ENCODE assay signal across 1 cellular context in genomic region chr1:171441278-171441677, GRCh38.
TF ChIP-seq lines count a peak whose summit lies in the region.

No MANE protein-coding gene starts in this region.

TF ChIP-seq in K562, 482 proteins besides CTCF, POLR2A, EP300 and RAD21 (continued from another document):
- TF ChIP-seq, protein P1, sequence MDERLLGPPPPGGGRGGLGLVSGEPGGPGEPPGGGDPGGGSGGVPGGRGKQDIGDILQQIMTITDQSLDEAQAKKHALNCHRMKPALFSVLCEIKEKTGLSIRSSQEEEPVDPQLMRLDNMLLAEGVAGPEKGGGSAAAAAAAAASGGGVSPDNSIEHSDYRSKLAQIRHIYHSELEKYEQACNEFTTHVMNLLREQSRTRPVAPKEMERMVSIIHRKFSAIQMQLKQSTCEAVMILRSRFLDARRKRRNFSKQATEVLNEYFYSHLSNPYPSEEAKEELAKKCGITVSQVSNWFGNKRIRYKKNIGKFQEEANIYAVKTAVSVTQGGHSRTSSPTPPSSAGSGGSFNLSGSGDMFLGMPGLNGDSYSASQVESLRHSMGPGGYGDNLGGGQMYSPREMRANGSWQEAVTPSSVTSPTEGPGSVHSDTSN (CRISPR knock-in tag; IDR thresholded peaks at IDR 0.05; ENCODE audit: low read depth), result no peak
- TF ChIP-seq, protein P1 (tag; conservative IDR thresholded peaks at IDR 0.05; ENCODE audit: low read depth), result 0 out of 2 replicates have a peak, but pooled peaks have one; percentile 12
- TF ChIP-seq JUND (IDR thresholded peaks at IDR 0.05; ENCODE audit: borderline replicate concordance, low read depth, low read length) (no peak), JUND (tag; IDR thresholded peaks at IDR 0.05; ENCODE audit: borderline replicate concordance, low read depth, low read length) (0 out of 3 replicates have a peak, but pooled peaks have one; percentile 33), SMARCE1 (IDR thresholded peaks at IDR 0.05) (no peak)
- TF ChIP-seq, protein P2, sequence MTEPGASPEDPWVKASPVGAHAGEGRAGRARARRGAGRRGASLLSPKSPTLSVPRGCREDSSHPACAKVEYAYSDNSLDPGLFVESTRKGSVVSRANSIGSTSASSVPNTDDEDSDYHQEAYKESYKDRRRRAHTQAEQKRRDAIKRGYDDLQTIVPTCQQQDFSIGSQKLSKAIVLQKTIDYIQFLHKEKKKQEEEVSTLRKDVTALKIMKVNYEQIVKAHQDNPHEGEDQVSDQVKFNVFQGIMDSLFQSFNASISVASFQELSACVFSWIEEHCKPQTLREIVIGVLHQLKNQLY (CRISPR knock-in tag; conservative IDR thresholded peaks at IDR 0.05), result no peak
